Comparison of ENCODE assay signal across 15 cellular contexts in genomic region chr6:97594834-97595233, GRCh38.
DNase-seq lines count a peak whose midpoint lies in the region; ATAC-seq and TF ChIP-seq lines count a peak whose summit lies in the region.
"Had no signal": no experiment of that assay in that cellular context is flagged by ENCODE, and none has a peak within 500 bp of the region (broad histone marks: within the 10 kb centered on the region; RNA-seq: fewer than 3 reads in every experiment).

No MANE protein-coding gene starts in this region.

- H4K20me1 ChIP-seq in SK-N-SH (ENCODE audit: insufficient read depth) = no peaks in the 10 kb centered on the region

- CTCF ChIA-PET in SK-N-SH (lab: Yijun Ruan, JAX) = interaction anchor here (1.3 kb wide), 1 partner anchor 9 kb away, joined by 4 read pairs; no protein-coding TSS in a partner anchor

- H3K4me2 ChIP-seq in SK-N-SH (0 out of 2 replicates have a peak overlapping the region, but pooled peaks have one; percentile 24), skeletal muscle satellite cell (ENCODE audit: low read length) (peak overlapping the region; percentile 3)

- TF ChIP-seq EP300 in SK-N-SH (IDR thresholded peaks at IDR 0.05; ENCODE audit: borderline replicate concordance in 1 of 2, low read depth in 1 of 2, low read length in 1 of 2) = peak in 1 of 2 experiments; percentile 61; a peak in 1 of 4 replicates

- WGBS in SK-N-SH (ENCODE audit: low lambda C conversion rate) = 46% methylated on average over 3 of the region's 3 CpGs
- 47 to 56% (median 55%) methylated on average over 3 of the region's 3 CpGs for WGBS in heart left ventricle, 4 donors

- TF ChIP-seq POLR2A in heart left ventricle (IDR thresholded peaks at IDR 0.05) = no peak

- peak; percentile 21 for DNase-seq in H4 (ENCODE audit: low spot score)
- no peak for DNase-seq in SK-N-SH
- DNase-seq in heart left ventricle = peak in 3 of 5 donors; percentile 12 to 26 (median 23)
- DNase-seq in NCI-H526 (lab: John Stamatoyannopoulos, UW) = no peak
- DNase-seq in SW 1271 (lab: John Stamatoyannopoulos, UW) = no peak
- no peak for DNase-seq in inferior parietal cortex (ENCODE audit: extremely low spot score)
- DNase-seq: activated CD4-positive, alpha-beta T cell treated with anti-CD3 and anti-CD28 coated beads for 48 hours; activated T-cell treated with anti-CD3 and anti-CD28 coated beads, Interleukin-2, amount 50 U/mL, for 72 hours; anterior cingulate cortex; Caco-2; NCI-H2227 treated with DMSO at 0.1 percent for 48 hours; transverse colon had no signal

- H3K36me3 ChIP-seq in SK-N-SH (replicated peaks in 1 of 2; ENCODE audit: control insufficient read depth in 1 of 2, insufficient read depth in 2 of 2, low read length in 1 of 2) (no peaks in the 10 kb centered on the region), heart left ventricle (no peaks in the 10 kb centered on the region), skeletal muscle satellite cell (ENCODE audit: insufficient read depth, low read length) (no peaks in the 10 kb centered on the region)
- H3K36me3 ChIP-seq: transverse colon had no signal

- H3K4me1 ChIP-seq in SK-N-SH (ENCODE audit: control insufficient read depth in 1 of 2, insufficient read depth in 2 of 2, low read depth in 1 of 2, low read length in 1 of 2) (peaks cover 0 to 12% of the 10 kb centered on the region in 2 experiments; a peak in 3 of 4 replicates), heart left ventricle (peaks cover 0 to 8% (median 0%) of the 10 kb centered on the region in 12 donors), skeletal muscle satellite cell (ENCODE audit: control insufficient read depth, insufficient read depth, low read length) (peaks cover 10% of the 10 kb centered on the region)
- H3K4me1 ChIP-seq: Caco-2, transverse colon had no signal

- no peak for TF ChIP-seq CTCF in SK-N-SH (IDR thresholded peaks at IDR 0.05)
- TF ChIP-seq CTCF in heart left ventricle (IDR thresholded peaks at IDR 0.05) = no peak

- POLR2A ChIA-PET in SK-N-SH (lab: Yijun Ruan, JAX) = no interaction called here

- intact Hi-C loops in heart left ventricle (cut with DNase I) = loop anchor here in 2 of 10 donors (2.0 to 5.0 kb wide), 2 partner anchors 72 to 74 kb away; no protein-coding TSS in a partner anchor

- H3K27me3 ChIP-seq in SK-N-SH (ENCODE audit: insufficient read depth) = no peaks in the 10 kb centered on the region
- H3K27me3 ChIP-seq in heart left ventricle = no peaks in the 10 kb centered on the region
- H3K27me3 ChIP-seq in skeletal muscle satellite cell (ENCODE audit: control insufficient read depth, insufficient read depth, low read length) = no peaks in the 10 kb centered on the region
- H3K27me3 ChIP-seq: transverse colon had no signal

- H3K4me3 ChIP-seq in SK-N-SH (ENCODE audit: low read depth in 2 of 2, low read length in 1 of 2) (no peak overlapping the region), heart left ventricle (no peak overlapping the region), skeletal muscle satellite cell (ENCODE audit: low read length) (no peak overlapping the region)
- H3K4me3 ChIP-seq: transverse colon had no signal

- no peaks in the 10 kb centered on the region for H3K79me2 ChIP-seq in SK-N-SH (ENCODE audit: insufficient read depth)

- H3K9me2 ChIP-seq in SK-N-SH = no peaks in the 10 kb centered on the region

- H3K9ac ChIP-seq in SK-N-SH (no peak overlapping the region), skeletal muscle satellite cell (ENCODE audit: low read depth, low read length) (no peak overlapping the region)

- TF ChIP-seq RAD21 in SK-N-SH (IDR thresholded peaks at IDR 0.05; ENCODE audit: low read length) = no peak

- ATAC-seq in heart left ventricle (peak; percentile 93 to 100 (median 98)), HG02973 (IDR thresholded peaks at IDR 0.05; ENCODE audit: unreplicated experiment) (no peak)
- ATAC-seq: activated T-cell treated with anti-CD3 and anti-CD28 coated beads, Interleukin-2, amount 50 U/mL, for 72 hours had no signal

- H3K27ac ChIP-seq in SK-N-SH (ENCODE audit: low read depth in 2 of 2, low read length in 1 of 2) (peak overlapping the region; percentile 32 to 34; a peak in 3 of 4 replicates), heart left ventricle (peak overlapping the region in 9 of 12 donors; percentile 15 to 81 (median 58))
- H3K27ac ChIP-seq: HL-60, transverse colon had no signal

- no peak overlapping the region; the same call in 1 of the 2 replicates for H2AFZ ChIP-seq in SK-N-SH (ENCODE audit: low read depth)

- H3K9me3 ChIP-seq in SK-N-SH (no peaks in the 10 kb centered on the region), heart left ventricle (no peaks in the 10 kb centered on the region), skeletal muscle satellite cell (replicated peaks; ENCODE audit: low read length) (no peaks in the 10 kb centered on the region)
- H3K9me3 ChIP-seq: Caco-2, transverse colon had no signal

- no peaks in the 10 kb centered on the region for H3F3A ChIP-seq in SK-N-SH (replicated peaks; ENCODE audit: insufficient read depth)

TF ChIP-seq in SK-N-SH, 30 proteins besides CTCF, POLR2A, EP300 and RAD21 (continues in another document):
- TF ChIP-seq GATA2 (CRISPR knock-in tag; IDR thresholded peaks at IDR 0.05) (no peak), ELF1 (IDR thresholded peaks at IDR 0.05) (no peak), NRF1 (IDR thresholded peaks at IDR 0.05; ENCODE audit: low read depth, low read length) (no peak), SIN3A (IDR thresholded peaks at IDR 0.05; ENCODE audit: borderline replicate concordance, low read depth, low read length) (no peak), PBX3 (IDR thresholded peaks at IDR 0.05) (peak; percentile 79), EZH2phosphoT487 (IDR thresholded peaks at IDR 0.05; ENCODE audit: borderline replicate concordance, low read depth) (no peak), FOXM1 (IDR thresholded peaks at IDR 0.05; ENCODE audit: low read depth) (no peak), SMC3 (IDR thresholded peaks at IDR 0.05; ENCODE audit: low read depth, low read length) (no peak), FOSL2 (IDR thresholded peaks at IDR 0.05; ENCODE audit: borderline replicate concordance, low read depth) (peak; percentile 86; the same call in 1 of the 2 replicates), RCOR1 (IDR thresholded peaks at IDR 0.05; ENCODE audit: low read length) (no peak), RFX5 (IDR thresholded peaks at IDR 0.05; ENCODE audit: low read length) (no peak), FOXJ3 (CRISPR knock-in tag; IDR thresholded peaks at IDR 0.05) (no peak), JUND (IDR thresholded peaks at IDR 0.05) (peak; percentile 83), CHD2 (IDR thresholded peaks at IDR 0.05; ENCODE audit: low read length, partially characterized antibody) (no peak), REST (IDR thresholded peaks at IDR 0.05; ENCODE audit: low read depth, low read length) (no peak), USF1 (IDR thresholded peaks at IDR 0.05; ENCODE audit: borderline replicate concordance, low read depth) (no peak), TCF12 (IDR thresholded peaks at IDR 0.05) (peak; percentile 82)

Comparison
In these comparisons a context has a peak if more than half of its experiments do, and no peak if none do; other contexts are left out.
1. DNase-seq: peak in H4 (single experiment) and heart left ventricle (3 of 5); none in SK-N-SH (single experiment), NCI-H526 (0 of 2), SW 1271 (0 of 2) and inferior parietal cortex (single experiment).